Comparison of ENCODE assay signal across 25 cellular contexts in the genomic region with DNA sequence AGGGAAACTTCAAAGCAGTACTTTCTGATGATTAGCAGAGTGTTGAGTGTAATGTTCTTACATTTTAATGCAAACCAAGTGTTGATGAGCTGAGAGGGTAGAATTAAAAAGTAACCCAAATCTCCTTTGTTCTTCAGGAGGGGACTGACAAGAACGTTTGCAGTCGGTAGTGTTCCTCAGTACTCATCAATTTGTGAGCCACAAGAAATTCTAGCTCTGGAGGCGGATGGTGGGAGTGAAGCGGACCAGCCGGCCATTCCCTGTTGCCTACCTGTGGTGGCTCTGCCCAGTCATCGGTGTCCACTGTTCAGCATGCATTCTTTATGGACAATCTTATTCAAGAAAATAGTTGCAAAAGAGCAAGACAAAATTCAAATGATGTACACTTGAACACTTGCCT.
"Had no signal": no experiment of that assay in that cellular context is flagged by ENCODE, and none has a peak within 500 bp of the region (broad histone marks: within the 10 kb centered on the region; RNA-seq: fewer than 3 reads in every experiment).

No MANE protein-coding gene starts in this region.

- H3K36me3 Mint-ChIP-seq: immature natural killer cell; mesothelial cell of epicardium; naive B cell; natural killer cell treated with Interleukin-12 subunit alpha and Interleukin-12 subunit beta and Interleukin-15 and Interleukin-18, amount 100 ng/mL, for 72 hours had no signal

- H3K27ac Mint-ChIP-seq: dendritic cell treated with granulocyte-macrophage colony-stimulating factor and Interleukin-4, amounts not matched to agents 40 ng/mL and 50 ng/mL, for 4 days; immature natural killer cell; mesothelial cell of epicardium; naive B cell; natural killer cell treated with Interleukin-12 subunit alpha and Interleukin-12 subunit beta and Interleukin-15 and Interleukin-18, amount 100 ng/mL, for 72 hours; progenitor cell of endocrine pancreas; stimulated activated naive CD8-positive, alpha-beta T cell treated with anti-CD3 and anti-CD28 coated beads, Interleukin-15, amount 100 ng/mL, for 72 hours had no signal

- H3K9me3 Mint-ChIP-seq: dendritic cell treated with granulocyte-macrophage colony-stimulating factor and Interleukin-4, amounts not matched to agents 40 ng/mL and 50 ng/mL, for 4 days; mesothelial cell of epicardium; natural killer cell treated with Interleukin-12 subunit alpha and Interleukin-12 subunit beta and Interleukin-15 and Interleukin-18, amount 100 ng/mL, for 72 hours; neural crest cell; stimulated activated naive CD8-positive, alpha-beta T cell treated with anti-CD3 and anti-CD28 coated beads, Interleukin-15, amount 100 ng/mL, for 72 hours had no signal

- H3K4me1 Mint-ChIP-seq: immature natural killer cell; mesothelial cell of epicardium; naive B cell; stimulated activated naive CD8-positive, alpha-beta T cell treated with anti-CD3 and anti-CD28 coated beads, Interleukin-15, amount 100 ng/mL, for 72 hours had no signal

- DNase-seq: colonic mucosa; effector CD8-positive, alpha-beta T cell; foreskin keratinocyte; heart left ventricle; immature natural killer cell; islet precursor cell; mesenchymal stem cell; mucosa of descending colon; naive B cell; right lobe of liver; small intestine; stimulated activated CD4-positive, alpha-beta T cell treated with anti-CD3 and anti-CD28 coated beads, Interleukin-15, amount 100 ng/mL, for 24 hours; stimulated activated CD4-positive, alpha-beta T cell treated with anti-CD3 and anti-CD28 coated beads, Interleukin-2, amount 100 ng/mL, for 48 hours; stimulated activated CD8-positive, alpha-beta memory T cell treated with anti-CD3 and anti-CD28 coated beads, Interleukin-4, amount 100 ng/mL, for 48 hours; stimulated activated naive CD4-positive, alpha-beta T cell; stimulated activated naive CD8-positive, alpha-beta T cell treated with anti-CD3 and anti-CD28 coated beads, Interleukin-15, amount 100 ng/mL, for 72 hours; thyroid gland; trophoblast cell had no signal

- H3K4me3 Mint-ChIP-seq: dendritic cell treated with granulocyte-macrophage colony-stimulating factor and Interleukin-4, amounts not matched to agents 40 ng/mL and 50 ng/mL, for 4 days; immature natural killer cell; mesothelial cell of epicardium; naive B cell; natural killer cell treated with Interleukin-12 subunit alpha and Interleukin-12 subunit beta and Interleukin-15 and Interleukin-18, amount 100 ng/mL, for 72 hours; neural crest cell; stimulated activated naive CD8-positive, alpha-beta T cell treated with anti-CD3 and anti-CD28 coated beads, Interleukin-15, amount 100 ng/mL, for 72 hours had no signal

- ATAC-seq: foreskin keratinocyte; gastroesophageal sphincter; heart left ventricle; left lobe of liver; mucosa of descending colon; natural killer cell treated with Interleukin-12 subunit alpha and Interleukin-12 subunit beta and Interleukin-15 and Interleukin-18, amount 100 ng/mL, for 72 hours; right lobe of liver; stimulated activated naive CD8-positive, alpha-beta T cell treated with anti-CD3 and anti-CD28 coated beads, Interleukin-15, amount 100 ng/mL, for 72 hours had no signal
